ENCODE assay signal across 8 cellular contexts in genomic region chr20:49713779-49714712, GRCh38. TPM values are rescaled to one million over a fixed set of nuclear protein-coding genes. Genes with fewer than 3 reads are reported as not detected.
DNase-seq lines count a peak whose midpoint lies in the region; ATAC-seq, FAIRE-seq and TF ChIP-seq lines count a peak whose summit lies in the region.

A gene with protein sequence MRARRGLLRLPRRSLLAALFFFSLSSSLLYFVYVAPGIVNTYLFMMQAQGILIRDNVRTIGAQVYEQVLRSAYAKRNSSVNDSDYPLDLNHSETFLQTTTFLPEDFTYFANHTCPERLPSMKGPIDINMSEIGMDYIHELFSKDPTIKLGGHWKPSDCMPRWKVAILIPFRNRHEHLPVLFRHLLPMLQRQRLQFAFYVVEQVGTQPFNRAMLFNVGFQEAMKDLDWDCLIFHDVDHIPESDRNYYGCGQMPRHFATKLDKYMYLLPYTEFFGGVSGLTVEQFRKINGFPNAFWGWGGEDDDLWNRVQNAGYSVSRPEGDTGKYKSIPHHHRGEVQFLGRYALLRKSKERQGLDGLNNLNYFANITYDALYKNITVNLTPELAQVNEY (minus strand): TSS chr20:49713878. CDS start chr20:49713690, 188 bp downstream.

- peaks cover 11% of the 10 kb centered on the region for H4K20me1 ChIP-seq in HepG2 (ENCODE audit: insufficient read depth, low read length)

- TF ChIP-seq CTCF in dorsolateral prefrontal cortex (IDR thresholded peaks at IDR 0.05 in 54 of 56, conservative IDR thresholded peaks at IDR 0.05 in 2 of 56; ENCODE audit: low read depth in 1 of 56, partially characterized antibody in 56 of 56) (no peak), HepG2 (CRISPR knock-in tag; IDR thresholded peaks at IDR 0.05) (no peak)

- TF ChIP-seq EP300 in HepG2 (IDR thresholded peaks at IDR 0.05; ENCODE audit: low read depth in 2 of 2, low read length in 2 of 2) (no peak), HepG2 (CRISPR knock-in tag; IDR thresholded peaks at IDR 0.05; ENCODE audit: borderline replicate concordance) (no peak)

- peak within 1 kb of the TSS; percentile 88 for H3K4me2 ChIP-seq in HepG2 (ENCODE audit: low read depth, low read length)

- CTCF ChIA-PET in HepG2 (lab: Yijun Ruan, JAX; ENCODE audit: low intra/inter-chr PET ratio, low total read pairs) = interaction anchor here (1.8 kb wide), 1 partner anchor 103 kb away, joined by 8 read pairs; no protein-coding TSS in a partner anchor

- peaks cover 64% of the 10 kb centered on the region for H3K4me1 ChIP-seq in HepG2 (ENCODE audit: insufficient read depth, low read length)

- H3K36me3 ChIP-seq in HepG2 (replicated peaks in 1 of 2; ENCODE audit: control insufficient read depth in 1 of 2, insufficient read depth in 2 of 2, low read length in 2 of 2) = no peaks in the 10 kb centered on the region

- TF ChIP-seq RAD21 in HepG2 (CRISPR knock-in tag; IDR thresholded peaks at IDR 0.05) = peak; percentile 60

- H3K27ac ChIP-seq in dorsolateral prefrontal cortex (peak within 1 kb of the TSS; percentile 58 to 96 (median 92)), HepG2 (ENCODE audit: extremely low read length, insufficient read depth, low read length) (peak within 1 kb of the TSS; percentile 86)

- ATAC-seq in GM18907 (IDR thresholded peaks at IDR 0.05; ENCODE audit: unreplicated experiment) (peak; percentile 75), HG03175 (IDR thresholded peaks at IDR 0.05; ENCODE audit: unreplicated experiment) (peak; percentile 83), HepG2 (peak; percentile 80)

- POLR2A ChIA-PET in HepG2 (lab: Yijun Ruan, JAX) = interaction anchor here (0.9 to 1.8 kb wide), 6 partner anchors 11 to 99 kb away, joined by 3 to 10 read pairs (median 4); partner anchors contain the start of gene SLC9A8

- peak; percentile 44 to 81; a peak in 3 of 4 replicates for TF ChIP-seq POLR2A in HepG2 (IDR thresholded peaks at IDR 0.05; ENCODE audit: insufficient read depth in 1 of 2, low read depth in 2 of 2, low read length in 2 of 2)

- H3K9ac ChIP-seq in HepG2 (ENCODE audit: insufficient read depth, low read depth, low read length) = peak within 1 kb of the TSS; percentile 91

- no peaks in the 10 kb centered on the region for H3K9me3 ChIP-seq in HepG2 (ENCODE audit: low read length)

- in situ Hi-C loops in HepG2 (cut with HindIII; ENCODE audit: extremely low pct_ligation_motif_present, low pct_unique_long_range_greater_than_20kb) = no loop called here

- H2AFZ ChIP-seq in HepG2 (ENCODE audit: low read length) = peak within 1 kb of the TSS; percentile 69

- H3K4me3 ChIP-seq in dorsolateral prefrontal cortex = peak within 1 kb of the TSS; percentile 61 to 98 (median 91)
- H3K4me3 ChIP-seq in HepG2 (replicated peaks in 1 of 3; ENCODE audit: insufficient read depth in 1 of 3, low read depth in 2 of 3, low read length in 3 of 3) = peak within 1 kb of the TSS; percentile 87 to 97 (median 95)

- 6% methylated on average over 24 of the region's 66 CpGs for WGBS in HepG2 (ENCODE audit: low lambda C conversion rate)

- peaks cover 43% of the 10 kb centered on the region for H3K79me2 ChIP-seq in HepG2 (ENCODE audit: insufficient read depth, low read length)

- intact Hi-C loops in dorsolateral prefrontal cortex (cut with DNase I) = loop anchor here (2.0 to 5.0 kb wide), 6 partner anchors 58 to 173 kb away; partner anchors contain the start of gene SLC9A8 (in 2 of the 2)
- intact Hi-C loops in HepG2 (cut with micrococcal nuclease; ENCODE audit: unreplicated experiment) = loop anchor here (1.0 to 5.0 kb wide), 4 partner anchors 52 to 103 kb away; partner anchors contain the start of gene SLC9A8

- no peaks in the 10 kb centered on the region for H3K27me3 ChIP-seq in dorsolateral prefrontal cortex
- H3K27me3 ChIP-seq in HepG2 (ENCODE audit: control insufficient read depth in 1 of 2, insufficient read depth in 2 of 2, low read length in 2 of 2) = no peaks in the 10 kb centered on the region; a peak in 1 of 5 replicates

- BruUV-seq in HepG2 (replicated peaks; lab: Mats Ljungman, UMichigan) = TSS peak; percentile 91

- no peak for FAIRE-seq in HepG2 (lab: Jason Lieb, UNC)

- peak; percentile 87 for DNase-seq in AG08396 (ENCODE audit: low spot score)
- peak; percentile 88 for DNase-seq in NCI-H748 (lab: John Stamatoyannopoulos, UW; ENCODE audit: unreplicated experiment)
- peak; percentile 36 to 44 for DNase-seq in activated CD4-positive, alpha-beta T cell treated with anti-CD3 and anti-CD28 coated beads, Interleukin-2, amount 50 U/mL, for 4 hours
- DNase-seq in dorsolateral prefrontal cortex = peak; percentile 55 to 90 (median 81)
- DNase-seq in HepG2 (ENCODE audit: low spot score) = peak; percentile 66
- DNase-seq in stimulated activated CD4-positive, alpha-beta T cell treated with anti-CD3 and anti-CD28 coated beads, Interleukin-2, amount 100 ng/mL, for 48 hours = peak; percentile 52 to 61

TF ChIP-seq in HepG2, 621 proteins besides CTCF, POLR2A, EP300 and RAD21 (continues in another document):
- TF ChIP-seq HOXD1 (CRISPR knock-in tag; IDR thresholded peaks at IDR 0.05) (no peak), ZNF496 (CRISPR knock-in tag; IDR thresholded peaks at IDR 0.05; ENCODE audit: insufficient replicate concordance) (no peak), PLRG1 (conservative IDR thresholded peaks at IDR 0.05) (no peak), MLLT10 (CRISPR knock-in tag; IDR thresholded peaks at IDR 0.05) (no peak), FOSL1 (CRISPR knock-in tag; IDR thresholded peaks at IDR 0.05; ENCODE audit: borderline replicate concordance) (peak; percentile 66), ERF (CRISPR knock-in tag; IDR thresholded peaks at IDR 0.05) (peak; percentile 47; the same call in 1 of the 2 replicates), BORCS8-MEF2B (CRISPR knock-in tag; IDR thresholded peaks at IDR 0.05) (peak; percentile 47; the same call in 1 of the 2 replicates), CAMTA2 (CRISPR knock-in tag; IDR thresholded peaks at IDR 0.05; ENCODE audit: borderline replicate concordance) (no peak), ZNF367 (CRISPR knock-in tag; IDR thresholded peaks at IDR 0.05; ENCODE audit: borderline replicate concordance) (no peak), ZKSCAN1 (IDR thresholded peaks at IDR 0.05; ENCODE audit: low read length) (no peak), ZBTB1 (CRISPR knock-in tag; IDR thresholded peaks at IDR 0.05; ENCODE audit: borderline replicate concordance) (no peak), KAT2B (IDR thresholded peaks at IDR 0.05; ENCODE audit: borderline replicate concordance, low read depth, low read length) (no peak)
- TF ChIP-seq, protein P1, sequence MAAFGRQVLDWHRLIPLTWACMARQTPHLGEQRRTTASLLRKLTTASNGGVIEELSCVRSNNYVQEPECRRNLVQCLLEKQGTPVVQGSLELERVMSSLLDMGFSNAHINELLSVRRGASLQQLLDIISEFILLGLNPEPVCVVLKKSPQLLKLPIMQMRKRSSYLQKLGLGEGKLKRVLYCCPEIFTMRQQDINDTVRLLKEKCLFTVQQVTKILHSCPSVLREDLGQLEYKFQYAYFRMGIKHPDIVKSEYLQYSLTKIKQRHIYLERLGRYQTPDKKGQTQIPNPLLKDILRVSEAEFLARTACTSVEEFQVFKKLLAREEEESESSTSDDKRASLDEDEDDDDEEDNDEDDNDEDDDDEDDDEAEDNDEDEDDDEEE (CRISPR knock-in tag; IDR thresholded peaks at IDR 0.05) = 0 out of 2 replicates have a peak, but pooled peaks have one; percentile 58

RNA-seq across cellular contexts. Expression of the gene that starts here (rescaled TPM):
- total RNA-seq in dorsolateral prefrontal cortex = 10 to 100 TPM; 24.2 to 52.0 (median 37.1) TPM
- total RNA-seq in HepG2 (2016; rRNA removed; fragmentation: Illumina TruSeq; extraction: Trizol) = 26.7 and 30.9 TPM in 2 replicates
- total RNA-seq in HepG2 (2016; cell fraction: cytosol; rRNA removed; fragmentation: Illumina TruSeq; extraction: Trizol; ENCODE audit: low read depth) = 8.0 and 8.5 TPM in 2 replicates
- total RNA-seq in HepG2 (2016; cell fraction: insoluble cytoplasmic fraction; rRNA removed; fragmentation: Illumina TruSeq; extraction: Trizol) = 22.9 and 29.9 TPM in 2 replicates
- 33.9 and 36.1 TPM in 2 replicates for total RNA-seq in HepG2 (2016; cell fraction: membrane; rRNA removed; fragmentation: Illumina TruSeq; extraction: Trizol)
- total RNA-seq in HepG2 (2016; cell fraction: nucleus; rRNA removed; fragmentation: Illumina TruSeq; extraction: Trizol) = 27.2 and 29.5 TPM in 2 replicates
- polyA plus RNA-seq in HepG2 (2011; rRNA removed) = 27.3 and 29.3 TPM in 2 replicates
- polyA plus RNA-seq in HepG2 (2011; cell fraction: cytosol; rRNA removed) = 18.3 and 27.5 TPM in 2 replicates
- polyA plus RNA-seq in HepG2 (2011; cell fraction: nucleus; rRNA removed) = 11.9 and 15.8 TPM in 2 replicates
- polyA plus RNA-seq in HepG2 (2012) = 18.1 and 19.7 TPM in 2 replicates
- polyA plus RNA-seq in HepG2 (2016; cell fraction: cytosol; fragmentation: Illumina TruSeq; extraction: Trizol; ENCODE audit: low read depth) = 5.4 and 5.7 TPM in 2 replicates
- 22.6 and 24.2 TPM in 2 replicates for polyA plus RNA-seq in HepG2 (2016; cell fraction: insoluble cytoplasmic fraction; fragmentation: Illumina TruSeq; extraction: Trizol; ENCODE audit: low read depth)
- polyA plus RNA-seq in HepG2 (2016; cell fraction: membrane; fragmentation: Illumina TruSeq; extraction: Trizol; ENCODE audit: low read depth) = 22.9 and 23.5 TPM in 2 replicates
- 42.1 and 46.2 TPM in 2 replicates for polyA plus RNA-seq in HepG2 (2016; cell fraction: nucleus; fragmentation: Illumina TruSeq; extraction: Trizol; ENCODE audit: insufficient read depth, low read depth)
- 38.2 and 60.8 TPM in 2 replicates for polyA minus RNA-seq in HepG2 (2011; rRNA and poly(A)+ RNA removed; ENCODE audit: low replicate concordance)
- 22.1 and 24.1 TPM in 2 replicates for polyA minus RNA-seq in HepG2 (2011; cell fraction: cytosol; rRNA and poly(A)+ RNA removed)
- 13.5 and 18.5 TPM in 2 replicates for polyA minus RNA-seq in HepG2 (2011; cell fraction: nucleus; rRNA and poly(A)+ RNA removed)

Comparison
In these comparisons a context has a peak if more than half of its experiments do, and no peak if none do; other contexts are left out.
1. Peak in every context shown above with its lines: DNase-seq, ATAC-seq, H3K4me3 ChIP-seq and H3K27ac ChIP-seq.